In the genomic region with DNA sequence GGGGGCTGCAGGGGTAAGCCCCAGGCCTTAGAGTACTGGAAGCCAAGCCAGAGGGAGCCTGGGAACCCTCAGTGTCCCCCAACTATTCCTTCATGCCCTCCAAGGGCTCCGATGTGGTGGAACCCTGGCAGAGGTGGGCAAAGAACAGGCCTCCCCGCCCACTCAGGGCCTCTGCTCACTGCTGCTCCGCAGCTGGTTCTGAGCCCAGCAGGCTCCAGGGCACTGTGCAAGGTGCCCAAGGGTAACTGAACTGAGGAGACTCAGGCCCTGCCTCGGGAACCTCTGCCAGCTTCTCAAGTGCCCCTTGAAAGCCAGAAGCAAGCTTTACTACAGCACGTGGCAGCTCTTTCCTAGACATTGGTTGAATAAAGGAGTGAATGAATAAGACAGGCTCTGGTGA, we compare ENCODE assay signal across 1 cellular context.
TF ChIP-seq lines count a peak whose summit lies in the region.

No MANE protein-coding gene starts in this region.

TF ChIP-seq in neural cell, 6 proteins besides CTCF, POLR2A, EP300 and RAD21 (continued from another document):
- TF ChIP-seq SMC3 (conservative IDR thresholded peaks at IDR 0.05; ENCODE audit: poor library complexity) = no peak
- TF ChIP-seq POLR2AphosphoS5 (IDR thresholded peaks at IDR 0.05) = no peak
- TF ChIP-seq TAF1 (IDR thresholded peaks at IDR 0.05; ENCODE audit: low read depth) = no peak
- TF ChIP-seq MXI1 (conservative IDR thresholded peaks at IDR 0.05; ENCODE audit: poor library complexity, severe bottlenecking) = no peak
